ENCODE assay signal across 18 cellular contexts in genomic region chr12:109615556-109616229, GRCh38. TPM values are rescaled to one million over a fixed set of nuclear protein-coding genes. Genes with fewer than 3 reads are reported as not detected.
A peak's percentile ranks its signal among the peaks of the same experiment; 100 is the strongest.
DNase-seq lines count a peak whose midpoint lies in the region; ATAC-seq, FAIRE-seq and TF ChIP-seq lines count a peak whose summit lies in the region.
"Had no signal": no experiment of that assay in that cellular context is flagged by ENCODE, and none has a peak within 500 bp of the region (broad histone marks: within the 10 kb centered on the region; RNA-seq: fewer than 3 reads in every experiment).

No MANE protein-coding gene starts in this region.

- H3K27ac ChIP-seq in caudate nucleus (ENCODE audit: low read depth, low read length) = peak overlapping the region; percentile 97
- no peak overlapping the region for H3K27ac ChIP-seq in HepG2 (ENCODE audit: extremely low read length, insufficient read depth, low read length)
- H3K27ac ChIP-seq: BLaER1, HL-60 had no signal

- TF ChIP-seq EP300 in HepG2 (IDR thresholded peaks at IDR 0.05; ENCODE audit: low read depth in 2 of 2, low read length in 2 of 2) = no peak
- TF ChIP-seq EP300 in HepG2 (CRISPR knock-in tag; IDR thresholded peaks at IDR 0.05; ENCODE audit: borderline replicate concordance) = no peak

- peaks cover 23% of the 10 kb centered on the region for H3K4me1 Mint-ChIP-seq in progenitor cell of endocrine pancreas (ENCODE audit: low read depth)
- H3K4me1 Mint-ChIP-seq: CD8-positive, alpha-beta memory T cell had no signal

- H3K9me3 Mint-ChIP-seq in progenitor cell of endocrine pancreas (ENCODE audit: low read depth) = no peaks in the 10 kb centered on the region
- H3K9me3 Mint-ChIP-seq: CD8-positive, alpha-beta memory T cell had no signal

- no peaks in the 10 kb centered on the region for H3K9me3 ChIP-seq in HepG2 (ENCODE audit: low read length)
- H3K9me3 ChIP-seq: BLaER1, Caco-2 had no signal

- TF ChIP-seq CTCF in HepG2 (CRISPR knock-in tag; IDR thresholded peaks at IDR 0.05) (no peak), progenitor cell of endocrine pancreas (IDR thresholded peaks at IDR 0.05; ENCODE audit: unreplicated experiment) (no peak)

- peaks cover 18% of the 10 kb centered on the region for H3K4me1 ChIP-seq in HepG2 (ENCODE audit: insufficient read depth, low read length)
- H3K4me1 ChIP-seq: Caco-2 had no signal

- H3K9ac ChIP-seq in HepG2 (ENCODE audit: insufficient read depth, low read depth, low read length) = no peak overlapping the region
- H3K9ac ChIP-seq: BLaER1 had no signal

- POLR2A ChIA-PET in HepG2 (lab: Yijun Ruan, JAX) = no interaction called here

- H3K4me3 ChIP-seq in HepG2 (replicated peaks in 1 of 3; ENCODE audit: insufficient read depth in 1 of 3, low read depth in 2 of 3, low read length in 3 of 3) = no peak overlapping the region
- H3K4me3 ChIP-seq: BLaER1 had no signal

- peaks cover 9 to 48% of the 10 kb centered on the region in 2 experiments; a peak in 4 of 5 replicates for H3K27me3 ChIP-seq in HepG2 (ENCODE audit: control insufficient read depth in 1 of 2, insufficient read depth in 2 of 2, low read length in 2 of 2)

- CTCF ChIA-PET in HepG2 (lab: Yijun Ruan, JAX; ENCODE audit: low intra/inter-chr PET ratio, low total read pairs) = no interaction called here

- in situ Hi-C loops in HepG2 (cut with HindIII; ENCODE audit: extremely low pct_ligation_motif_present, low pct_unique_long_range_greater_than_20kb) = no loop called here

- peak overlapping the region; percentile 8 for H3K27ac Mint-ChIP-seq in progenitor cell of endocrine pancreas

- 19% methylated on average over 13 of the region's 14 CpGs for WGBS in HepG2 (ENCODE audit: low lambda C conversion rate)

- TF ChIP-seq POLR2A in HepG2 (IDR thresholded peaks at IDR 0.05; ENCODE audit: insufficient read depth in 1 of 2, low read depth in 2 of 2, low read length in 2 of 2) = no peak

- H3K27me3 Mint-ChIP-seq in progenitor cell of endocrine pancreas = peaks cover 42% of the 10 kb centered on the region

- ATAC-seq in HepG2 (no peak), left cardiac atrium (no peak), GM18873 (IDR thresholded peaks at IDR 0.05; ENCODE audit: low FRiP score, unreplicated experiment) (no peak)
- ATAC-seq: HCT116 had no signal

- FAIRE-seq in HepG2 (lab: Jason Lieb, UNC) = no peak
- FAIRE-seq: GM12892 had no signal

- no peaks in the 10 kb centered on the region for H3K36me3 Mint-ChIP-seq in progenitor cell of endocrine pancreas (ENCODE audit: insufficient read depth)
- H3K36me3 Mint-ChIP-seq: CD8-positive, alpha-beta memory T cell had no signal

- H3K4me2 ChIP-seq in HepG2 (ENCODE audit: low read depth, low read length) = no peak overlapping the region; the same call in 1 of the 2 replicates
- H3K4me2 ChIP-seq: BLaER1 had no signal

- no peak for TF ChIP-seq RAD21 in HepG2 (CRISPR knock-in tag; IDR thresholded peaks at IDR 0.05)

- no peaks in the 10 kb centered on the region for H4K20me1 ChIP-seq in HepG2 (ENCODE audit: insufficient read depth, low read length)
- H4K20me1 ChIP-seq: BLaER1 had no signal

- intact Hi-C loops in HepG2 (cut with micrococcal nuclease; ENCODE audit: unreplicated experiment) (no loop called here), head of caudate nucleus (cut with DNase I) (no loop called here), left cardiac atrium (cut with DNase I) (no loop called here)

- DNase-seq in NCI-H146 (lab: John Stamatoyannopoulos, UW) (peak; percentile 74), caudate nucleus (lab: John Stamatoyannopoulos, UW) (no peak), HepG2 (ENCODE audit: low spot score) (no peak), progenitor cell of endocrine pancreas (ENCODE audit: low spot score, unreplicated experiment) (no peak), head of caudate nucleus (no peak), left cardiac atrium (no peak)
- no peak for DNase-seq in activated naive CD4-positive, alpha-beta T cell treated with anti-CD3 and anti-CD28 coated beads, Interleukin-2, amount 50 U/mL, for 16 hours
- DNase-seq: 8988T; AML-193; Caco-2; CD8-positive, alpha-beta memory T cell; DND-41; GDM1 had no signal

- no TSS peak for BruUV-seq in HepG2 (replicated peaks; lab: Mats Ljungman, UMichigan)

- H2AFZ ChIP-seq in HepG2 (ENCODE audit: low read length) = no peak overlapping the region

- H3K79me2 ChIP-seq in HepG2 (ENCODE audit: insufficient read depth, low read length) = no peaks in the 10 kb centered on the region

- no peak overlapping the region for H3K4me3 Mint-ChIP-seq in progenitor cell of endocrine pancreas (ENCODE audit: low read depth)
- H3K4me3 Mint-ChIP-seq: CD8-positive, alpha-beta memory T cell had no signal

- no peaks in the 10 kb centered on the region for H3K36me3 ChIP-seq in HepG2 (replicated peaks in 1 of 2; ENCODE audit: control insufficient read depth in 1 of 2, insufficient read depth in 2 of 2, low read length in 2 of 2)
- H3K36me3 ChIP-seq: BLaER1 had no signal

TF ChIP-seq in HepG2, 621 proteins besides CTCF, POLR2A, EP300 and RAD21:
- TF ChIP-seq ONECUT2 (CRISPR knock-in tag; IDR thresholded peaks at IDR 0.05) (0 out of 2 replicates have a peak, but pooled peaks have one; percentile 18), ZNF34 (CRISPR knock-in tag; IDR thresholded peaks at IDR 0.05; ENCODE audit: borderline replicate concordance) (no peak)
- TF ChIP-seq, protein P1, sequence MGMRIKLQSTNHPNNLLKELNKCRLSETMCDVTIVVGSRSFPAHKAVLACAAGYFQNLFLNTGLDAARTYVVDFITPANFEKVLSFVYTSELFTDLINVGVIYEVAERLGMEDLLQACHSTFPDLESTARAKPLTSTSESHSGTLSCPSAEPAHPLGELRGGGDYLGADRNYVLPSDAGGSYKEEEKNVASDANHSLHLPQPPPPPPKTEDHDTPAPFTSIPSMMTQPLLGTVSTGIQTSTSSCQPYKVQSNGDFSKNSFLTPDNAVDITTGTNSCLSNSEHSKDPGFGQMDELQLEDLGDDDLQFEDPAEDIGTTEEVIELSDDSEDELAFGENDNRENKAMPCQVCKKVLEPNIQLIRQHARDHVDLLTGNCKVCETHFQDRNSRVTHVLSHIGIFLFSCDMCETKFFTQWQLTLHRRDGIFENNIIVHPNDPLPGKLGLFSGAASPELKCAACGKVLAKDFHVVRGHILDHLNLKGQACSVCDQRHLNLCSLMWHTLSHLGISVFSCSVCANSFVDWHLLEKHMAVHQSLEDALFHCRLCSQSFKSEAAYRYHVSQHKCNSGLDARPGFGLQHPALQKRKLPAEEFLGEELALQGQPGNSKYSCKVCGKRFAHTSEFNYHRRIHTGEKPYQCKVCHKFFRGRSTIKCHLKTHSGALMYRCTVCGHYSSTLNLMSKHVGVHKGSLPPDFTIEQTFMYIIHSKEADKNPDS (CRISPR knock-in tag; IDR thresholded peaks at IDR 0.05) = no peak

RNA-seq across cellular contexts. Expression of gene MVK, which starts 42.1 kb away (rescaled TPM):
- total RNA-seq in HepG2 (2016; rRNA removed; fragmentation: Illumina TruSeq; extraction: Trizol) (47.1 and 66.9 TPM in 2 replicates), progenitor cell of endocrine pancreas (28.1 and 33.3 TPM in 2 replicates), left cardiac atrium (10 to 100 TPM; 11.2 to 12.6 TPM)
- 15.1 and 17.9 TPM in 2 replicates for total RNA-seq in HepG2 (2016; cell fraction: cytosol; rRNA removed; fragmentation: Illumina TruSeq; extraction: Trizol; ENCODE audit: low read depth)
- 40.9 and 70.6 TPM in 2 replicates for total RNA-seq in HepG2 (2016; cell fraction: insoluble cytoplasmic fraction; rRNA removed; fragmentation: Illumina TruSeq; extraction: Trizol)
- 34.1 and 39.6 TPM in 2 replicates for total RNA-seq in HepG2 (2016; cell fraction: membrane; rRNA removed; fragmentation: Illumina TruSeq; extraction: Trizol)
- 38.8 and 47.2 TPM in 2 replicates for total RNA-seq in HepG2 (2016; cell fraction: nucleus; rRNA removed; fragmentation: Illumina TruSeq; extraction: Trizol)
- polyA plus RNA-seq in HepG2 (2011; rRNA removed) = 11.6 and 22.5 TPM in 2 replicates
- 12.4 and 13.5 TPM in 2 replicates for polyA plus RNA-seq in HepG2 (2011; cell fraction: cytosol; rRNA removed)
- polyA plus RNA-seq in HepG2 (2011; cell fraction: nucleus; rRNA removed) = 32.0 and 47.6 TPM in 2 replicates
- polyA plus RNA-seq in HepG2 (2012) = 19.2 and 28.6 TPM in 2 replicates
- 16.3 and 19.9 TPM in 2 replicates for polyA plus RNA-seq in HepG2 (2016; cell fraction: cytosol; fragmentation: Illumina TruSeq; extraction: Trizol; ENCODE audit: low read depth)
- polyA plus RNA-seq in HepG2 (2016; cell fraction: insoluble cytoplasmic fraction; fragmentation: Illumina TruSeq; extraction: Trizol; ENCODE audit: low read depth) = 42.0 and 50.4 TPM in 2 replicates
- 26.9 and 30.0 TPM in 2 replicates for polyA plus RNA-seq in HepG2 (2016; cell fraction: membrane; fragmentation: Illumina TruSeq; extraction: Trizol; ENCODE audit: low read depth)
- polyA plus RNA-seq in HepG2 (2016; cell fraction: nucleus; fragmentation: Illumina TruSeq; extraction: Trizol; ENCODE audit: insufficient read depth, low read depth) = 78.2 and 82.6 TPM in 2 replicates
- polyA minus RNA-seq in HepG2 (2011; rRNA and poly(A)+ RNA removed; ENCODE audit: low replicate concordance) = 19.6 and 22.9 TPM in 2 replicates
- 6.1 and 8.0 TPM in 2 replicates for polyA minus RNA-seq in HepG2 (2011; cell fraction: cytosol; rRNA and poly(A)+ RNA removed)
- 12.2 and 21.1 TPM in 2 replicates for polyA minus RNA-seq in HepG2 (2011; cell fraction: nucleus; rRNA and poly(A)+ RNA removed)

RNA-seq across cellular contexts. Expression of gene MMAB, which starts 42.4 kb away (rescaled TPM):
- total RNA-seq in HepG2 (2016; rRNA removed; fragmentation: Illumina TruSeq; extraction: Trizol) (77.3 and 112 TPM in 2 replicates), progenitor cell of endocrine pancreas (35.3 and 39.3 TPM in 2 replicates), left cardiac atrium (10 to 100 TPM; 47.0 to 53.4 TPM)
- total RNA-seq in HepG2 (2016; cell fraction: cytosol; rRNA removed; fragmentation: Illumina TruSeq; extraction: Trizol; ENCODE audit: low read depth) = 32.4 and 42.7 TPM in 2 replicates
- total RNA-seq in HepG2 (2016; cell fraction: insoluble cytoplasmic fraction; rRNA removed; fragmentation: Illumina TruSeq; extraction: Trizol) = 80.5 and 108 TPM in 2 replicates
- total RNA-seq in HepG2 (2016; cell fraction: membrane; rRNA removed; fragmentation: Illumina TruSeq; extraction: Trizol) = 59.5 and 67.4 TPM in 2 replicates
- 37.8 and 41.0 TPM in 2 replicates for total RNA-seq in HepG2 (2016; cell fraction: nucleus; rRNA removed; fragmentation: Illumina TruSeq; extraction: Trizol)
- polyA plus RNA-seq in HepG2 (2011; rRNA removed) = 26.1 and 33.2 TPM in 2 replicates
- polyA plus RNA-seq in HepG2 (2011; cell fraction: cytosol; rRNA removed) = 29.9 and 32.2 TPM in 2 replicates
- 34.9 and 43.2 TPM in 2 replicates for polyA plus RNA-seq in HepG2 (2011; cell fraction: nucleus; rRNA removed)
- 39.1 and 40.4 TPM in 2 replicates for polyA plus RNA-seq in HepG2 (2012)
- 36.6 and 44.0 TPM in 2 replicates for polyA plus RNA-seq in HepG2 (2016; cell fraction: cytosol; fragmentation: Illumina TruSeq; extraction: Trizol; ENCODE audit: low read depth)
- 98.7 and 99.8 TPM in 2 replicates for polyA plus RNA-seq in HepG2 (2016; cell fraction: insoluble cytoplasmic fraction; fragmentation: Illumina TruSeq; extraction: Trizol; ENCODE audit: low read depth)
- polyA plus RNA-seq in HepG2 (2016; cell fraction: membrane; fragmentation: Illumina TruSeq; extraction: Trizol; ENCODE audit: low read depth) = 39.9 and 52.5 TPM in 2 replicates
- 58.2 and 63.9 TPM in 2 replicates for polyA plus RNA-seq in HepG2 (2016; cell fraction: nucleus; fragmentation: Illumina TruSeq; extraction: Trizol; ENCODE audit: insufficient read depth, low read depth)
- polyA minus RNA-seq in HepG2 (2011; rRNA and poly(A)+ RNA removed; ENCODE audit: low replicate concordance) = 37.1 and 53.3 TPM in 2 replicates
- polyA minus RNA-seq in HepG2 (2011; cell fraction: cytosol; rRNA and poly(A)+ RNA removed) = 11.8 and 16.2 TPM in 2 replicates
- 21.0 and 29.1 TPM in 2 replicates for polyA minus RNA-seq in HepG2 (2011; cell fraction: nucleus; rRNA and poly(A)+ RNA removed)
